In genomic region chr11:14378171-14378570, GRCh38 we compare ENCODE assay signal across 20 cellular contexts. TPM values are rescaled to one million over a fixed set of nuclear protein-coding genes. Genes with fewer than 3 reads are reported as not detected.
DNase-seq lines count a peak whose midpoint lies in the region; ATAC-seq and TF ChIP-seq lines count a peak whose summit lies in the region.
"Had no signal": no experiment of that assay in that cellular context is flagged by ENCODE, and none has a peak within 500 bp of the region (broad histone marks: within the 10 kb centered on the region; RNA-seq: fewer than 3 reads in every experiment).

No MANE protein-coding gene starts in this region.

- H3K36me3 Mint-ChIP-seq in activated CD8-positive, alpha-beta T cell treated with anti-CD3 and anti-CD28 coated beads for 36 hours (ENCODE audit: low read depth): no peaks in the 10 kb centered on the region
- H3K36me3 Mint-ChIP-seq: CD4-positive, CD25-positive, alpha-beta regulatory T cell had no signal

- POLR2A ChIA-PET in HEK293 (lab: Yijun Ruan, JAX): interaction anchor here (0.5 to 0.7 kb wide), 3 partner anchors 17 to 832 kb away, joined by 3 to 4 read pairs (median 3); no protein-coding TSS in a partner anchor
- POLR2A ChIA-PET in activated CD8-positive, alpha-beta T cell treated with anti-CD3 and anti-CD28 coated beads for 36 hours (lab: Charles Lee): interaction anchor here (1.0 kb wide), 1 partner anchor 1188 kb away, joined by 4 read pairs; no protein-coding TSS in a partner anchor

- no peaks in the 10 kb centered on the region for H3K36me3 ChIP-seq in HEK293 (ENCODE audit: control insufficient read depth in 2 of 2, insufficient read depth in 1 of 2, low read length in 2 of 2)

- H3K4me3 ChIP-seq in HEK293 (ENCODE audit: low read depth, low read length) (no peak overlapping the region), lower leg skin (ENCODE audit: low read depth, poor library complexity, severe bottlenecking) (no peak overlapping the region)
- H3K4me3 ChIP-seq: GM23248 had no signal

- no peak overlapping the region for H3K27ac ChIP-seq in HEK293 (ENCODE audit: extremely low read depth, low read depth, low read length)
- H3K27ac ChIP-seq: GM23248, KMS-11 had no signal

- H3K4me3 Mint-ChIP-seq in activated CD8-positive, alpha-beta T cell treated with anti-CD3 and anti-CD28 coated beads for 36 hours: no peak overlapping the region
- H3K4me3 Mint-ChIP-seq: CD4-positive, CD25-positive, alpha-beta regulatory T cell; H9 had no signal

- no peak for TF ChIP-seq POLR2A in lower leg skin (IDR thresholded peaks at IDR 0.05)

- no peaks in the 10 kb centered on the region for H3K9me3 ChIP-seq in HEK293 (ENCODE audit: control insufficient read depth, insufficient read depth, low read depth, low read length)

- 0 out of 2 replicates have a peak, but pooled peaks cover 2% of the 10 kb centered on the region for H3K4me1 ChIP-seq in HEK293 (ENCODE audit: control insufficient read depth, insufficient read depth, low read length)

- TF ChIP-seq CTCF in HEK293 (tag by site-specific recombination; IDR thresholded peaks at IDR 0.05) (no peak), lower leg skin (IDR thresholded peaks at IDR 0.05) (no peak)
- TF ChIP-seq CTCF in activated CD8-positive, alpha-beta T cell treated with anti-CD3 and anti-CD28 coated beads for 36 hours (IDR thresholded peaks at IDR 0.05): no peak

- peak; percentile 40 for ATAC-seq in activated CD8-positive, alpha-beta T cell treated with anti-CD3 and anti-CD28 coated beads for 36 hours

- no peak overlapping the region for H3K27ac Mint-ChIP-seq in activated CD8-positive, alpha-beta T cell treated with anti-CD3 and anti-CD28 coated beads for 36 hours
- H3K27ac Mint-ChIP-seq: CD4-positive, CD25-positive, alpha-beta regulatory T cell; H9 had no signal

- H3K4me1 Mint-ChIP-seq in activated CD8-positive, alpha-beta T cell treated with anti-CD3 and anti-CD28 coated beads for 36 hours (ENCODE audit: low read depth): peaks cover 40% of the 10 kb centered on the region

- H3K9me3 Mint-ChIP-seq in activated CD8-positive, alpha-beta T cell treated with anti-CD3 and anti-CD28 coated beads for 36 hours: no peaks in the 10 kb centered on the region
- H3K9me3 Mint-ChIP-seq: CD4-positive, CD25-positive, alpha-beta regulatory T cell had no signal

- CTCF ChIA-PET in HEK293 (lab: Yijun Ruan, JAX): interaction anchor here (1.3 to 3.6 kb wide), 2 partner anchors 40 to 77 kb away, joined by 9 to 18 read pairs; no protein-coding TSS in a partner anchor
- CTCF ChIA-PET in activated CD8-positive, alpha-beta T cell treated with anti-CD3 and anti-CD28 coated beads for 36 hours (lab: Charles Lee): interaction anchor here (0.6 to 2.6 kb wide), 7 partner anchors 9 to 77 kb away, joined by 3 to 13 read pairs (median 5); no protein-coding TSS in a partner anchor

- peaks cover 16% of the 10 kb centered on the region for H3K27me3 Mint-ChIP-seq in activated CD8-positive, alpha-beta T cell treated with anti-CD3 and anti-CD28 coated beads for 36 hours

- DNase-seq in ELR (ENCODE audit: low read depth) (peak; percentile 23), kidney tubule cell (ENCODE audit: low spot score) (peak; percentile 26), SKM-1 (lab: John Stamatoyannopoulos, UW; ENCODE audit: unreplicated experiment) (no peak), lower leg skin (ENCODE audit: low spot score in 2 of 2) (no peak), OCI-M1 (lab: John Stamatoyannopoulos, UW) (no peak)
- DNase-seq in activated CD8-positive, alpha-beta T cell treated with anti-CD3 and anti-CD28 coated beads for 36 hours: peak; percentile 31
- DNase-seq: CD4-positive, CD25-positive, alpha-beta regulatory T cell; DMS79; GM23248; H9; NCI-H1092 treated with DMSO at 0.1 percent for 48 hours; NCI-H146; NCI-H2029 treated with DMSO at 0.1 percent for 48 hours; NCI-H226; NCI-H510A treated with DMSO at 0.1 percent for 48 hours; NCI-H748 treated with DMSO at 0.1 percent for 48 hours; RPMI8226; SHP77 had no signal

- intact Hi-C loops in activated CD8-positive, alpha-beta T cell treated with anti-CD3 and anti-CD28 coated beads for 36 hours (cut with micrococcal nuclease): loop anchor here (10.0 kb wide), 1 partner anchor 77 kb away; no protein-coding TSS in a partner anchor
- intact Hi-C loops in lower leg skin (cut with DNase I; ENCODE audit: low total_unique reads): no loop called here

TF ChIP-seq in HEK293, 187 proteins besides CTCF, POLR2A, EP300 and RAD21:
- TF ChIP-seq ZNF10 (tag by site-specific recombination; IDR thresholded peaks at IDR 0.05) (peak; percentile 88), YY2 (tag by site-specific recombination; IDR thresholded peaks at IDR 0.05) (no peak), BCL6B (tag by site-specific recombination; IDR thresholded peaks at IDR 0.05) (no peak), ZNF19 (tag by site-specific recombination; IDR thresholded peaks at IDR 0.05; ENCODE audit: low read depth) (no peak), TCF7L2 (IDR thresholded peaks at IDR 0.05; ENCODE audit: borderline replicate concordance, low read depth, low read length) (no peak), ZNF114 (tag by site-specific recombination; IDR thresholded peaks at IDR 0.05) (no peak), ZSCAN16 (tag by site-specific recombination; IDR thresholded peaks at IDR 0.05) (no peak), HOXA7 (CRISPR knock-in tag; IDR thresholded peaks at IDR 0.05; ENCODE audit: borderline replicate concordance) (no peak)

RNA-seq across cellular contexts. Expression of gene RRAS2, which starts 19.2 kb away (rescaled TPM):
- 10 to 100 TPM; 87.9 to 92.0 TPM for total RNA-seq in activated CD8-positive, alpha-beta T cell treated with anti-CD3 and anti-CD28 coated beads for 36 hours
- total RNA-seq in lower leg skin: 10 to 100 TPM; 26.4 to 36.7 (median 31.8) TPM

Comparison
In these comparisons a context has a peak if more than half of its experiments do, and no peak if none do; other contexts are left out.
1. DNase-seq: peak in ELR (single experiment), activated CD8-positive, alpha-beta T cell treated with anti-CD3 and anti-CD28 coated beads for 36 hours (single experiment) and kidney tubule cell (single experiment); none in SKM-1 (single experiment), lower leg skin (0 of 2) and OCI-M1 (single experiment).